In genomic region chr2:120556908-120557307, GRCh38 we compare ENCODE assay signal across 18 cellular contexts.
DNase-seq lines count a peak whose midpoint lies in the region; ATAC-seq, FAIRE-seq and TF ChIP-seq lines count a peak whose summit lies in the region.
"Had no signal": no experiment of that assay in that cellular context is flagged by ENCODE, and none has a peak within 500 bp of the region (broad histone marks: within the 10 kb centered on the region; RNA-seq: fewer than 3 reads in every experiment).

No MANE protein-coding gene starts in this region.

- H3K4me2 ChIP-seq in HCT116 (ENCODE audit: low read length) (no peak overlapping the region), K562 (ENCODE audit: insufficient read depth, low read length) (no peak overlapping the region)

- CTCF ChIA-PET in HCT116 (lab: Charles Lee) (no interaction called here), K562 (lab: Yijun Ruan, JAX; ENCODE audit: low intra/inter-chr PET ratio) (no interaction called here)
- CTCF ChIA-PET in activated CD4-positive, alpha-beta memory T cell treated with anti-CD3 and anti-CD28 coated beads, Interleukin-2, amount 10 ng/mL, durations not matched to agents 7 days and 5 days (lab: Charles Lee): no interaction called here

- H3K4me3 ChIP-seq in HCT116 (replicated peaks in 1 of 2; ENCODE audit: low read depth in 1 of 2, low read length in 2 of 2) (no peak overlapping the region), K562 (no peak overlapping the region)

- H3K9me3 Mint-ChIP-seq in endothelial cell (ENCODE audit: unreplicated experiment): no peaks in the 10 kb centered on the region
- no peaks in the 10 kb centered on the region for H3K9me3 Mint-ChIP-seq in activated CD4-positive, alpha-beta memory T cell treated with anti-CD3 and anti-CD28 coated beads, Interleukin-2, amount 10 ng/mL, durations not matched to agents 7 days and 5 days

- TF ChIP-seq EP300 in K562 (IDR thresholded peaks at IDR 0.05; ENCODE audit: low read length): no peak

- TF ChIP-seq POLR2A in HCT116 (IDR thresholded peaks at IDR 0.05; ENCODE audit: borderline replicate concordance, extremely low read depth, insufficient read depth, insufficient read length) (no peak), K562 (conservative IDR thresholded peaks at IDR 0.05) (no peak)

- FAIRE-seq in K562 (lab: Jason Lieb, UNC): no peak

- H3K4me1 ChIP-seq in HCT116 (ENCODE audit: control insufficient read depth in 1 of 2, insufficient read depth in 2 of 2, low read length in 2 of 2): peaks cover 4 to 16% of the 10 kb centered on the region in 2 experiments; a peak in 3 of 4 replicates
- H3K4me1 ChIP-seq in K562 (replicated peaks in 1 of 2; ENCODE audit: control insufficient read depth in 2 of 2, insufficient read depth in 2 of 2, low read length in 2 of 2): no peaks in the 10 kb centered on the region

- DNase-seq in NCI-H1436 treated with DMSO at 0.1 percent for 48 hours (lab: John Stamatoyannopoulos, UW) (peak; percentile 7), NCI-H1436 (lab: John Stamatoyannopoulos, UW) (no peak), HCT116 (ENCODE audit: low read depth, low spot score) (peak; percentile 15), NCI-H526 (lab: John Stamatoyannopoulos, UW) (peak; percentile 64 to 85), K562 (ENCODE audit: extremely low read depth in 1 of 4, low spot score in 3 of 4) (no peak), endothelial cell (ENCODE audit: low spot score) (no peak)
- DNase-seq in activated CD4-positive, alpha-beta memory T cell treated with anti-CD3 and anti-CD28 coated beads, Interleukin-2, amount 10 ng/mL, durations not matched to agents 7 days and 5 days: no peak
- DNase-seq: 8988T, DMS 273 treated with DMSO at 0.1 percent for 48 hours, GDM1, MM.1S, NCI-H1092 treated with DMSO at 0.1 percent for 48 hours, NCI-H1694, NCI-H2107, NCI-H524, PC-3 had no signal

- no peaks in the 10 kb centered on the region for H3K27me3 ChIP-seq in HCT116 (ENCODE audit: insufficient read depth, low read length)
- peaks cover 9 to 32% of the 10 kb centered on the region in 2 experiments; a peak in 4 of 5 replicates for H3K27me3 ChIP-seq in K562 (ENCODE audit: control insufficient read depth in 2 of 2, insufficient read depth in 2 of 2, low read length in 2 of 2)

- H3K27ac Mint-ChIP-seq in endothelial cell (ENCODE audit: unreplicated experiment): no peak overlapping the region
- no peak overlapping the region for H3K27ac Mint-ChIP-seq in activated CD4-positive, alpha-beta memory T cell treated with anti-CD3 and anti-CD28 coated beads, Interleukin-2, amount 10 ng/mL, durations not matched to agents 7 days and 5 days
- H3K27ac Mint-ChIP-seq: B cell had no signal

- POLR2A ChIA-PET in HCT116 (lab: Charles Lee) (no interaction called here), K562 (lab: Yijun Ruan, JAX) (no interaction called here)
- POLR2A ChIA-PET in activated CD4-positive, alpha-beta memory T cell treated with anti-CD3 and anti-CD28 coated beads, Interleukin-2, amount 10 ng/mL, durations not matched to agents 7 days and 5 days (lab: Charles Lee): no interaction called here

- ATAC-seq in HCT116 (no peak), K562 (no peak), GM18517 (IDR thresholded peaks at IDR 0.05; ENCODE audit: unreplicated experiment) (no peak)
- ATAC-seq: PC-3 had no signal

- H3K36me3 Mint-ChIP-seq in endothelial cell (ENCODE audit: low read depth, unreplicated experiment): peaks cover 4% of the 10 kb centered on the region
- H3K36me3 Mint-ChIP-seq in activated CD4-positive, alpha-beta memory T cell treated with anti-CD3 and anti-CD28 coated beads, Interleukin-2, amount 10 ng/mL, durations not matched to agents 7 days and 5 days (ENCODE audit: low read depth): no peaks in the 10 kb centered on the region

- no peak overlapping the region for H3K27ac ChIP-seq in HCT116 (ENCODE audit: low read depth, low read length)
- no peak overlapping the region for H3K27ac ChIP-seq in K562 (ENCODE audit: extremely low read depth, low read depth, low read length)

- H3K27me3 Mint-ChIP-seq in endothelial cell (ENCODE audit: unreplicated experiment): peaks cover 17% of the 10 kb centered on the region
- H3K27me3 Mint-ChIP-seq in activated CD4-positive, alpha-beta memory T cell treated with anti-CD3 and anti-CD28 coated beads, Interleukin-2, amount 10 ng/mL, durations not matched to agents 7 days and 5 days: peaks cover 10% of the 10 kb centered on the region

- H3K9me1 ChIP-seq in K562 (ENCODE audit: control insufficient read depth, insufficient read depth, low read length): no peaks in the 10 kb centered on the region

- RAD21 ChIA-PET in HCT116 (lab: Charles Lee; ENCODE audit: low non-redundant PET in 1 of 2, low total read pairs in 2 of 2, uncharacterized antibody in 2 of 2, unreplicated experiment in 2 of 2): no interaction called here

- no peak overlapping the region for H3K9ac ChIP-seq in HCT116 (ENCODE audit: low read length)
- H3K9ac ChIP-seq in K562 (ENCODE audit: insufficient read depth in 1 of 2, low read depth in 2 of 2, low read length in 2 of 2): no peak overlapping the region

- H3K9me3 ChIP-seq in HCT116 (ENCODE audit: control insufficient read depth in 1 of 2, insufficient read depth in 1 of 2, low read depth in 1 of 2, low read length in 2 of 2) (no peaks in the 10 kb centered on the region), K562 (replicated peaks; ENCODE audit: control insufficient read depth, insufficient read depth, low read depth, low read length) (no peaks in the 10 kb centered on the region)

- H2AFZ ChIP-seq in HCT116 (ENCODE audit: low read depth, low read length, poor library complexity, severe bottlenecking) (no peak overlapping the region), K562 (ENCODE audit: low read depth, low read length) (no peak overlapping the region)

- H3K79me2 ChIP-seq in HCT116 (ENCODE audit: insufficient read depth, low read length) (no peaks in the 10 kb centered on the region), K562 (ENCODE audit: control insufficient read depth, insufficient read depth, low read length) (no peaks in the 10 kb centered on the region)

- peaks cover 24% of the 10 kb centered on the region for H3K4me1 Mint-ChIP-seq in endothelial cell (ENCODE audit: unreplicated experiment)
- H3K4me1 Mint-ChIP-seq in activated CD4-positive, alpha-beta memory T cell treated with anti-CD3 and anti-CD28 coated beads, Interleukin-2, amount 10 ng/mL, durations not matched to agents 7 days and 5 days: no peaks in the 10 kb centered on the region
- H3K4me1 Mint-ChIP-seq: B cell had no signal

- BruUV-seq in HCT116 (replicated peaks; lab: Mats Ljungman, UMichigan) (no TSS peak), K562 (replicated peaks; lab: Mats Ljungman, UMichigan) (no TSS peak)

- H3K9me2 ChIP-seq in HCT116 (ENCODE audit: insufficient read depth): no peaks in the 10 kb centered on the region

- H3K4me3 Mint-ChIP-seq in endothelial cell (ENCODE audit: unreplicated experiment): no peak overlapping the region
- no peak overlapping the region for H3K4me3 Mint-ChIP-seq in activated CD4-positive, alpha-beta memory T cell treated with anti-CD3 and anti-CD28 coated beads, Interleukin-2, amount 10 ng/mL, durations not matched to agents 7 days and 5 days
- H3K4me3 Mint-ChIP-seq: B cell had no signal

- WGBS in K562 (ENCODE audit: insufficient coverage, low coverage, missing lambda C conversion rate): 0% methylated on average over 3 of the region's 3 CpGs

- no peak for TF ChIP-seq CTCF in HCT116 (IDR thresholded peaks at IDR 0.05 in 2 of 3, conservative IDR thresholded peaks at IDR 0.05 in 1 of 3; ENCODE audit: borderline replicate concordance in 1 of 3, insufficient read depth in 1 of 3, low read depth in 2 of 3, low read length in 2 of 3)
- no peak for TF ChIP-seq CTCF in K562 (IDR thresholded peaks at IDR 0.05 in 2 of 3, conservative IDR thresholded peaks at IDR 0.05 in 1 of 3; ENCODE audit: insufficient read depth in 2 of 3, low read depth in 1 of 3, low read length in 3 of 3)
- no peak for TF ChIP-seq CTCF in endothelial cell (IDR thresholded peaks at IDR 0.05; ENCODE audit: unreplicated experiment)

- in situ Hi-C loops in K562 (cut with MboI): no loop called here

- H4K20me1 ChIP-seq in HCT116 (ENCODE audit: insufficient read depth) (no peaks in the 10 kb centered on the region), K562 (replicated peaks; ENCODE audit: control insufficient read depth, insufficient read depth, low read length) (peaks cover 7% of the 10 kb centered on the region)

- H3K36me3 ChIP-seq in HCT116 (ENCODE audit: control insufficient read depth in 1 of 2, insufficient read depth in 2 of 2, low read length in 2 of 2) (no peaks in the 10 kb centered on the region), K562 (ENCODE audit: control insufficient read depth, insufficient read depth, low read length) (no peaks in the 10 kb centered on the region)

- no peak for TF ChIP-seq RAD21 in HCT116 (IDR thresholded peaks at IDR 0.05; ENCODE audit: low read depth)
- TF ChIP-seq RAD21 in K562 (CRISPR knock-in tag; conservative IDR thresholded peaks at IDR 0.05 in 1 of 2, IDR thresholded peaks at IDR 0.05 in 1 of 2): no peak

- intact Hi-C loops in HCT116 (cut with micrococcal nuclease): no loop called here
- intact Hi-C loops in K562 (cut with micrococcal nuclease): no loop called here

TF ChIP-seq in HCT116, 20 proteins besides CTCF, POLR2A, EP300 and RAD21 (continues in another document):
- TF ChIP-seq ATF3 (IDR thresholded peaks at IDR 0.05) (no peak), ZNF274 (IDR thresholded peaks at IDR 0.05; ENCODE audit: low read depth, low read length) (no peak), EZH2phosphoT487 (IDR thresholded peaks at IDR 0.05; ENCODE audit: borderline replicate concordance) (no peak), FOSL1 (IDR thresholded peaks at IDR 0.05; ENCODE audit: low read depth) (no peak), EGR1 (IDR thresholded peaks at IDR 0.05; ENCODE audit: low read depth) (no peak), EZH2 (IDR thresholded peaks at IDR 0.05) (no peak), TCF7L2 (IDR thresholded peaks at IDR 0.05; ENCODE audit: borderline replicate concordance, extremely low read depth, insufficient read depth, insufficient read length) (no peak)

TF ChIP-seq in K562, 482 proteins besides CTCF, POLR2A, EP300 and RAD21 (continues in another document):
- TF ChIP-seq TAF15 (IDR thresholded peaks at IDR 0.05; ENCODE audit: low read depth, low read length): no peak
- no peak for TF ChIP-seq HCFC1 (IDR thresholded peaks at IDR 0.05; ENCODE audit: low read depth, low read length)
- TF ChIP-seq ZBTB17 (CRISPR knock-in tag; IDR thresholded peaks at IDR 0.05): peak; percentile 81
- no peak for TF ChIP-seq ZNF583 (CRISPR knock-in tag; IDR thresholded peaks at IDR 0.05)
- TF ChIP-seq TCF15 (CRISPR knock-in tag; IDR thresholded peaks at IDR 0.05): no peak

Comparison
In these comparisons a context has a peak if more than half of its experiments do, and no peak if none do; other contexts are left out.
1. DNase-seq: peak in NCI-H1436 treated with DMSO at 0.1 percent for 48 hours (single experiment), HCT116 (single experiment) and NCI-H526 (2 of 2); none in NCI-H1436 (single experiment), K562 (0 of 4), endothelial cell (single experiment) and activated CD4-positive, alpha-beta memory T cell treated with anti-CD3 and anti-CD28 coated beads, Interleukin-2, amount 10 ng/mL, durations not matched to agents 7 days and 5 days (single experiment).